In the genomic region with DNA sequence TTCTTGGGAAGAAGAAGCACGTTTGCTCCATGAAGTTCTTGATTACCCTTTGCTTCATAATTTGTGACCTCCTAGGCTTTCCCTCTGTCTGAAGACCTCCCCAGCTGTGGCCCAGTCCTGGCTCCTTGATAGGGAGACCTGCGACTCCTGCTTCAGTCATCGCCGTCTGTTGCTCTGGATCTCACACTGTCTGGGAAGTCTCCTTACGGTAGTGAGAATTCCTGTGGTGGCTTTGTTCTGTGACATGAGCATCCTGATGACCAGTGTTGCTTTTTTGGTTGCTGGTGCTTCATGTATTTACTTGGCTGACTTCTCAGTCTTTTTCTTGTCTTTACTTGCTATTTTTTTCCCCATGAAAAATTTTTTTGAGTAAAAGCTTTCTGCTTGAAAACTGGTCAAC, we compare ENCODE assay signal across 15 cellular contexts. TPM values are rescaled to one million over a fixed set of nuclear protein-coding genes. Genes with fewer than 3 reads are reported as not detected.
DNase-seq lines count a peak whose midpoint lies in the region; ATAC-seq and TF ChIP-seq lines count a peak whose summit lies in the region.
"Had no signal": no experiment of that assay in that cellular context is flagged by ENCODE, and none has a peak within 500 bp of the region (broad histone marks: within the 10 kb centered on the region; RNA-seq: fewer than 3 reads in every experiment).

No MANE protein-coding gene starts in this region.

- no CpG with 5 or more reads among the region's 5 CpGs for WGBS in IMR-90 (ENCODE audit: extremely low coverage in 2 of 2, insufficient read length in 1 of 2), 2 experiments
- WGBS in esophagus muscularis mucosa: 93% methylated on average over 5 of the region's 5 CpGs

- H3K36me3 Mint-ChIP-seq in CD4-positive, alpha-beta memory T cell: peaks cover 70 to 85% of the 10 kb centered on the region in 2 donors
- H3K36me3 Mint-ChIP-seq in naive thymus-derived CD8-positive, alpha-beta T cell: peaks cover 0 to 93% (median 21%) of the 10 kb centered on the region in 3 donors

- no peak overlapping the region for H3K56ac ChIP-seq in IMR-90 (ENCODE audit: extremely low read depth, insufficient read depth, low read length)

- 0 out of 2 replicates have a peak overlapping the region, but pooled peaks have one; percentile 4 for H3K14ac ChIP-seq in IMR-90 (replicated peaks; ENCODE audit: low read depth, low read length)

- no peak overlapping the region for H2AFZ ChIP-seq in IMR-90 (replicated peaks; ENCODE audit: low read length, poor library complexity)

- BruUV-seq in IMR-90 (replicated peaks; lab: Mats Ljungman, UMichigan): no TSS peak

- H2BK15ac ChIP-seq in IMR-90 (ENCODE audit: low read depth, low read length): no peak overlapping the region; the same call in 2 of the 3 replicates

- peaks cover 22% of the 10 kb centered on the region for H3K9me1 ChIP-seq in IMR-90 (ENCODE audit: insufficient read depth, low read length)

- H4K91ac ChIP-seq in IMR-90 (ENCODE audit: insufficient read depth, low read depth, low read length): no peak overlapping the region

- in situ Hi-C loops in IMR-90 (cut with MboI; ENCODE audit: low sequenced_read_pairs) (no loop called here), astrocyte of the spinal cord (cut with HindIII; ENCODE audit: low sequenced_read_pairs) (no loop called here)

- H4K8ac ChIP-seq in IMR-90 (ENCODE audit: low read depth in 2 of 2, low read length in 2 of 2): no peak overlapping the region; a peak in 1 of 4 replicates

- no peak overlapping the region; the same call in 1 of the 2 replicates for H3K23ac ChIP-seq in IMR-90 (ENCODE audit: low read depth, low read length)

- TF ChIP-seq POLR2A in IMR-90 (IDR thresholded peaks at IDR 0.05; ENCODE audit: low read depth, low read length): no peak
- TF ChIP-seq POLR2A in esophagus muscularis mucosa (IDR thresholded peaks at IDR 0.05; ENCODE audit: low read depth): no peak

- H2AK9ac ChIP-seq in IMR-90 (replicated peaks; ENCODE audit: low read depth, low read length, poor library complexity): no peak overlapping the region

- H3K18ac ChIP-seq in IMR-90 (ENCODE audit: low read depth, low read length): peak overlapping the region; percentile 47; the same call in 1 of the 2 replicates

- H2BK120ac ChIP-seq in IMR-90 (ENCODE audit: low read depth, low read length): 0 out of 2 replicates have a peak overlapping the region, but pooled peaks have one; percentile 27

- H3K9ac ChIP-seq in IMR-90 (ENCODE audit: low read depth, low read length) (no peak overlapping the region), colonic mucosa (ENCODE audit: low read depth in 2 of 2, low read length in 2 of 2) (no peak overlapping the region)

- H3K27me3 ChIP-seq in CD4-positive, alpha-beta memory T cell (ENCODE audit: insufficient read depth, low read length): no peaks in the 10 kb centered on the region
- no peaks in the 10 kb centered on the region for H3K27me3 ChIP-seq in IMR-90 (ENCODE audit: control insufficient read depth, insufficient read depth, low read length)
- no peaks in the 10 kb centered on the region for H3K27me3 ChIP-seq in esophagus muscularis mucosa
- H3K27me3 ChIP-seq in colonic mucosa: no peaks in the 10 kb centered on the region
- H3K27me3 ChIP-seq: esophagus squamous epithelium, upper lobe of right lung had no signal

- peak overlapping the region in 6 of 7 donors; percentile 53 to 92 (median 83) for H3K27ac Mint-ChIP-seq in CD4-positive, alpha-beta memory T cell
- peak overlapping the region; percentile 79 to 93 (median 90) for H3K27ac Mint-ChIP-seq in naive thymus-derived CD8-positive, alpha-beta T cell

- H3K79me1 ChIP-seq in IMR-90 (ENCODE audit: low read depth in 1 of 2, low read length in 2 of 2): peaks cover 40 to 67% of the 10 kb centered on the region in 2 experiments

- POLR2A ChIA-PET in CD4-positive, alpha-beta memory T cell (lab: Charles Lee; ENCODE audit: partially characterized antibody): interaction anchor here (0.9 to 2.1 kb wide), 3 partner anchors 13 to 44 kb away, joined by 4 to 15 read pairs (median 5); a partner anchor contains a TSS
- POLR2A ChIA-PET in IMR-90 (lab: Charles Lee; ENCODE audit: unreplicated experiment): no interaction called here
- POLR2A ChIA-PET in naive thymus-derived CD8-positive, alpha-beta T cell (lab: Charles Lee): interaction anchor here (1.1 to 1.6 kb wide), 2 partner anchors 42 to 44 kb away, joined by 6 to 7 read pairs; a partner anchor contains a TSS

- no peaks in the 10 kb centered on the region for H3K9me3 Mint-ChIP-seq in CD4-positive, alpha-beta memory T cell
- H3K9me3 Mint-ChIP-seq in naive thymus-derived CD8-positive, alpha-beta T cell: no peaks in the 10 kb centered on the region
- H3K9me3 Mint-ChIP-seq: naive B cell had no signal

- TF ChIP-seq RAD21 in IMR-90 (IDR thresholded peaks at IDR 0.05; ENCODE audit: low read length): no peak

- H2BK20ac ChIP-seq in IMR-90 (ENCODE audit: low read depth, low read length): no peak overlapping the region

- dilution Hi-C loops in IMR-90 (cut with HindIII; ENCODE audit: low sequenced_read_pairs, unreplicated experiment): no loop called here

- no peak overlapping the region for H3K4me2 ChIP-seq in IMR-90 (ENCODE audit: low read depth, low read length)

- no peak overlapping the region; the same call in 1 of the 2 replicates for H4K5ac ChIP-seq in IMR-90 (ENCODE audit: low read depth, low read length)

- H3K4me1 Mint-ChIP-seq in CD4-positive, alpha-beta memory T cell: peaks cover 17 to 38% (median 25%) of the 10 kb centered on the region in 4 donors
- H3K4me1 Mint-ChIP-seq in naive thymus-derived CD8-positive, alpha-beta T cell: peaks cover 22 to 31% (median 24%) of the 10 kb centered on the region in 4 donors

- peak overlapping the region; percentile 25 for H2BK5ac ChIP-seq in IMR-90 (ENCODE audit: low read depth, low read length, poor library complexity, severe bottlenecking)

- H3K9me3 ChIP-seq in CD4-positive, alpha-beta memory T cell (ENCODE audit: control insufficient read depth in 1 of 2, low read length in 2 of 2): no peaks in the 10 kb centered on the region
- no peaks in the 10 kb centered on the region for H3K9me3 ChIP-seq in IMR-90 (ENCODE audit: control insufficient read depth, insufficient read depth, low read length)
- no peaks in the 10 kb centered on the region for H3K9me3 ChIP-seq in esophagus muscularis mucosa
- no peaks in the 10 kb centered on the region for H3K9me3 ChIP-seq in colonic mucosa
- H3K9me3 ChIP-seq: esophagus squamous epithelium, upper lobe of right lung had no signal

- DNase-seq in CD4-positive, alpha-beta memory T cell: no peak
- DNase-seq in IMR-90 (peak; percentile 69), astrocyte of the spinal cord (ENCODE audit: low read depth, low spot score) (peak; percentile 61), esophagus muscularis mucosa (ENCODE audit: extremely low spot score) (no peak), colonic mucosa (no peak)
- DNase-seq in naive thymus-derived CD8-positive, alpha-beta T cell: no peak
- DNase-seq: esophagus squamous epithelium, left colon, naive B cell, NCI-H748 treated with DMSO at 0.1 percent for 48 hours, retina, upper lobe of right lung had no signal

- H3K4ac ChIP-seq in IMR-90 (ENCODE audit: low read depth, low read length): peak overlapping the region; percentile 19; the same call in 1 of the 2 replicates

- H3K4me1 ChIP-seq in CD4-positive, alpha-beta memory T cell (ENCODE audit: insufficient read depth, low read length): peaks cover 22% of the 10 kb centered on the region
- H3K4me1 ChIP-seq in IMR-90 (ENCODE audit: control insufficient read depth, insufficient read depth, low read length) (peaks cover 12% of the 10 kb centered on the region), esophagus muscularis mucosa (peaks cover 3 to 4% (median 3%) of the 10 kb centered on the region in 4 donors), colonic mucosa (no peaks in the 10 kb centered on the region)
- H3K4me1 ChIP-seq: upper lobe of right lung had no signal

- H3K27ac ChIP-seq in CD4-positive, alpha-beta memory T cell (ENCODE audit: low read depth, low read length): no peak overlapping the region
- H3K27ac ChIP-seq in IMR-90 (ENCODE audit: insufficient read depth, low read length) (no peak overlapping the region), esophagus muscularis mucosa (replicated peaks in 1 of 4) (no peak overlapping the region), colonic mucosa (no peak overlapping the region)
- H3K27ac ChIP-seq: C4-2B, esophagus squamous epithelium, upper lobe of right lung had no signal

- intact Hi-C loops in CD4-positive, alpha-beta memory T cell (cut with micrococcal nuclease): no loop called here
- intact Hi-C loops in IMR-90 (cut with micrococcal nuclease) (no loop called here), esophagus muscularis mucosa (cut with DNase I) (no loop called here), colonic mucosa (cut with DNase I) (no loop called here)

- no peak overlapping the region for H3K4me3 ChIP-seq in CD4-positive, alpha-beta memory T cell (ENCODE audit: low read length in 2 of 2)
- no peak overlapping the region for H3K4me3 ChIP-seq in IMR-90 (ENCODE audit: insufficient read depth, low read depth, low read length)
- H3K4me3 ChIP-seq in astrocyte of the spinal cord (ENCODE audit: low read depth, low read length): no peak overlapping the region
- H3K4me3 ChIP-seq in esophagus muscularis mucosa: no peak overlapping the region
- H3K4me3 ChIP-seq in colonic mucosa: no peak overlapping the region
- H3K4me3 ChIP-seq: esophagus squamous epithelium, upper lobe of right lung had no signal

- no peak overlapping the region for H2AK5ac ChIP-seq in IMR-90 (ENCODE audit: low read depth, low read length)

- peaks cover 70% of the 10 kb centered on the region for H3K36me3 ChIP-seq in CD4-positive, alpha-beta memory T cell (ENCODE audit: insufficient read depth, low read length)
- H3K36me3 ChIP-seq in IMR-90 (ENCODE audit: control insufficient read depth, insufficient read depth, low read length): peaks cover 67% of the 10 kb centered on the region
- peaks cover 79 to 100% (median 96%) of the 10 kb centered on the region in 4 donors for H3K36me3 ChIP-seq in esophagus muscularis mucosa
- no peaks in the 10 kb centered on the region for H3K36me3 ChIP-seq in colonic mucosa

- no peak for ATAC-seq in IMR-90 (ENCODE audit: low read depth)
- no peak for ATAC-seq in naive thymus-derived CD8-positive, alpha-beta T cell
- no peak for ATAC-seq in HG03039 (IDR thresholded peaks at IDR 0.05; ENCODE audit: unreplicated experiment)
- ATAC-seq in HG03025 (IDR thresholded peaks at IDR 0.05; ENCODE audit: low FRiP score, unreplicated experiment): no peak
- ATAC-seq: left colon had no signal

- TF ChIP-seq CTCF in IMR-90 (conservative IDR thresholded peaks at IDR 0.05; ENCODE audit: low read depth, low read length) (no peak), astrocyte of the spinal cord (IDR thresholded peaks at IDR 0.05; ENCODE audit: low read depth, low read length) (no peak), esophagus muscularis mucosa (IDR thresholded peaks at IDR 0.05) (no peak), colonic mucosa (IDR thresholded peaks at IDR 0.05) (no peak)

- CTCF ChIA-PET in CD4-positive, alpha-beta memory T cell (lab: Charles Lee; ENCODE audit: partially characterized antibody): interaction anchor here (1.8 to 3.5 kb wide), 5 partner anchors 9 to 399 kb away, joined by 5 to 24 read pairs (median 8); no protein-coding TSS in a partner anchor
- CTCF ChIA-PET in IMR-90 (lab: Yijun Ruan, JAX): no interaction called here

- H4K20me1 ChIP-seq in IMR-90 (ENCODE audit: insufficient read depth, low read length): no peaks in the 10 kb centered on the region

- TF ChIP-seq EP300 in esophagus muscularis mucosa (IDR thresholded peaks at IDR 0.05): no peak

- peak overlapping the region in 2 of 8 donors; percentile 38 to 44 for H3K4me3 Mint-ChIP-seq in CD4-positive, alpha-beta memory T cell
- H3K4me3 Mint-ChIP-seq in naive thymus-derived CD8-positive, alpha-beta T cell: peak overlapping the region in 5 of 10 donors; percentile 20 to 65 (median 53)
- H3K4me3 Mint-ChIP-seq: naive B cell had no signal

- H3K27me3 Mint-ChIP-seq in CD4-positive, alpha-beta memory T cell: no peaks in the 10 kb centered on the region
- no peaks in the 10 kb centered on the region for H3K27me3 Mint-ChIP-seq in naive thymus-derived CD8-positive, alpha-beta T cell
- H3K27me3 Mint-ChIP-seq: naive B cell had no signal

RNA-seq across cellular contexts. Expression of a gene that starts 44.2 kb away (rescaled TPM):
- total RNA-seq in CD4-positive, alpha-beta memory T cell: 10 to 100 TPM; 65.6 to 67.3 TPM
- polyA plus RNA-seq in CD4-positive, alpha-beta memory T cell: 10 to 100 TPM; 44.9 to 54.2 TPM
- total RNA-seq in IMR-90 (2012; rRNA removed): 32.6 and 32.8 TPM in 2 replicates
- polyA plus RNA-seq in IMR-90 (2012; rRNA removed): 12.0 and 13.8 TPM in 2 replicates
- polyA plus RNA-seq in IMR-90 (2012; cell fraction: cytosol; rRNA removed): 8.9 and 11.1 TPM in 2 replicates
- polyA plus RNA-seq in IMR-90 (2012; cell fraction: nucleus; rRNA removed; ENCODE audit: low replicate concordance): 15.7 and 33.1 TPM in 2 replicates
- total RNA-seq in naive thymus-derived CD8-positive, alpha-beta T cell: 10 to 100 TPM; 61.2 to 65.7 TPM
- polyA plus RNA-seq in naive thymus-derived CD8-positive, alpha-beta T cell: 10 to 100 TPM; 45.8 to 52.8 (median 47.8) TPM
- 10 to 100 TPM; 40.8 to 60.1 (median 52.0) TPM for total RNA-seq in esophagus muscularis mucosa
- 1 to 10 TPM; 8.3 to 9.6 TPM for total RNA-seq in colonic mucosa

Comparison
In these comparisons a context has a peak if more than half of its experiments do, and no peak if none do; other contexts are left out.
1. DNase-seq: peak in IMR-90 (single experiment) and astrocyte of the spinal cord (single experiment); none in CD4-positive, alpha-beta memory T cell (0 of 5), naive thymus-derived CD8-positive, alpha-beta T cell (0 of 10), esophagus muscularis mucosa (single experiment) and colonic mucosa (single experiment).